In the genomic region with DNA sequence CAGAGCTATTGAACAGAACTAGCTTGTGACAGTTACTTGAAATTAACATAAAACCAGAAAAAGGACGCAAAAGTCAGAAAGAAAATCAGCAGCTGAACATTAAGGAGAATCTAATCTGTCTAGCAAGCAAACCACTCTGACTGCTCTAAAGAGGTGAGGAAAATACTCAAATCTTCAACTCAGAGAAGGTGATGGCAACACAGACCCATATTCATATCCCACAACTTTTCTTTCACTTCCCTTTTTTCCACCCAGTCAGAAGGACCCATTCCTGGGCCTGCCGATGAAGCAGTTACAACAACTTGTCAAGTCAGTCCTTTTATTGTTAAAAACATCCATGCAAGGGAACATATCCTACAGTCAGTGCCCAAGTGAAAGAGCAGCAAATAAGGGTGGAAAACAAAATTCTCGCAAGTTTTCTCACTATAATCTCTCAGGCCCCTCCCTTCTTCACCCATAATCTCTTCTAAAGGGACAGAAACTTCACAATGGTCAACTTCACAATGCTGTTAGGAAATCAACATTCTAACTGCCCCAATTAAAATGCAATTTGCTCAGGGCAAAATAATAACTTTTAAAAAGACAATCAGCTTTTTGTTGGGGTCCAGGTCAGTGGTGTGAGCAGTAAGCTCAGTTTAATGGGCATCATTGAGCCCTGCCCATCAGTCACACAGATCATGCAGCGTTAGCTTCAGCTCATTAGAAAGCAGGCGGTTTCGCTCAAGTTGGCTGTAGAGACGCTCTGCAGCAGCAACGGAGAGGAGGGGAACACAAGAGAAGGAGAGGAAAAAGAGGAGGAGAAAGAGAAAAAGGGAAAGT, we compare ENCODE assay signal across 10 cellular contexts. TPM values are rescaled to one million over a fixed set of nuclear protein-coding genes. Genes with fewer than 3 reads are reported as not detected.
DNase-seq lines count a peak whose midpoint lies in the region; ATAC-seq and TF ChIP-seq lines count a peak whose summit lies in the region.
"Had no signal": no experiment of that assay in that cellular context is flagged by ENCODE, and none has a peak within 500 bp of the region (broad histone marks: within the 10 kb centered on the region; RNA-seq: fewer than 3 reads in every experiment).

No MANE protein-coding gene starts in this region.

- no peak for DNase-seq in CD4-positive, CD25-positive, alpha-beta regulatory T cell
- DNase-seq in SIG-M5 treated with dmso at 0.1 percent for 504 hours (lab: John Stamatoyannopoulos, UW; ENCODE audit: unreplicated experiment) (peak; percentile 98), lung (ENCODE audit: low spot score) (no peak), AG08395 (ENCODE audit: low spot score) (no peak)
- no peak for DNase-seq in stimulated activated naive CD4-positive, alpha-beta T cell (lab: John Stamatoyannopoulos, UW)
- DNase-seq in stimulated activated CD4-positive, alpha-beta T cell treated with anti-CD3 and anti-CD28 coated beads, Interleukin-4, amount 100 ng/mL, for 4 hours: no peak
- DNase-seq in activated CD4-positive, CD25-positive, alpha-beta regulatory T cell (lab: John Stamatoyannopoulos, UW): no peak
- DNase-seq: NCI-H1417 treated with DMSO at 0.1 percent for 48 hours had no signal

- H3K36me3 ChIP-seq in CD4-positive, CD25-positive, alpha-beta regulatory T cell (ENCODE audit: control insufficient read depth, insufficient read depth, low read length): peaks cover 58% of the 10 kb centered on the region
- H3K36me3 ChIP-seq in lung (ENCODE audit: control insufficient read depth in 2 of 2, insufficient read depth in 2 of 2, low read length in 2 of 2): peaks cover 17 to 20% of the 10 kb centered on the region in 2 donors

- H3K36me3 Mint-ChIP-seq in CD4-positive, CD25-positive, alpha-beta regulatory T cell: peaks cover 55% of the 10 kb centered on the region

- H3K4me3 ChIP-seq in CD4-positive, CD25-positive, alpha-beta regulatory T cell (ENCODE audit: low read depth, low read length): peak overlapping the region; percentile 60
- H3K4me3 ChIP-seq in lung: no peak overlapping the region

- no peaks in the 10 kb centered on the region for H3K27me3 Mint-ChIP-seq in CD4-positive, CD25-positive, alpha-beta regulatory T cell

- H3K4me1 ChIP-seq in CD4-positive, CD25-positive, alpha-beta regulatory T cell (ENCODE audit: control insufficient read depth, insufficient read depth, low read length, poor library complexity, severe bottlenecking): peaks cover 53% of the 10 kb centered on the region
- H3K4me1 ChIP-seq in lung (ENCODE audit: control insufficient read depth in 2 of 2, insufficient read depth in 2 of 2, low read length in 2 of 2): peaks cover 0 to 6% of the 10 kb centered on the region in 2 donors

- 78 to 80% methylated on average over 8 of the region's 8 CpGs for WGBS in lung, 2 donors

- H3K9me3 Mint-ChIP-seq in CD4-positive, CD25-positive, alpha-beta regulatory T cell: peaks cover 0 to 8% (median 2%) of the 10 kb centered on the region in 7 donors

- peak overlapping the region; percentile 78 for H3K27ac ChIP-seq in CD4-positive, CD25-positive, alpha-beta regulatory T cell (ENCODE audit: insufficient read depth, low read length, poor library complexity, severe bottlenecking)
- no peak overlapping the region for H3K27ac ChIP-seq in lung (ENCODE audit: low read depth in 1 of 2, low read length in 1 of 2)

- peak overlapping the region; percentile 91 to 99 (median 91) for H3K27ac Mint-ChIP-seq in CD4-positive, CD25-positive, alpha-beta regulatory T cell

- H3K27me3 ChIP-seq in CD4-positive, CD25-positive, alpha-beta regulatory T cell (ENCODE audit: control insufficient read depth, insufficient read depth, low read length): no peaks in the 10 kb centered on the region
- no peaks in the 10 kb centered on the region for H3K27me3 ChIP-seq in lung (ENCODE audit: control insufficient read depth, insufficient read depth)

- H3K4me1 Mint-ChIP-seq in CD4-positive, CD25-positive, alpha-beta regulatory T cell: peaks cover 32 to 75% (median 60%) of the 10 kb centered on the region in 4 donors

- H3K4me3 Mint-ChIP-seq in CD4-positive, CD25-positive, alpha-beta regulatory T cell: peak overlapping the region; percentile 63 to 87 (median 78)

- peaks cover 0 to 3% of the 10 kb centered on the region in 2 experiments for H3K9me3 ChIP-seq in CD4-positive, CD25-positive, alpha-beta regulatory T cell (ENCODE audit: control insufficient read depth in 2 of 2, low read length in 2 of 2)
- no peaks in the 10 kb centered on the region for H3K9me3 ChIP-seq in lung (ENCODE audit: control insufficient read depth in 2 of 2, insufficient read depth in 1 of 2, low read length in 1 of 2)

- TF ChIP-seq CTCF in lung (IDR thresholded peaks at IDR 0.05; ENCODE audit: control extremely low read depth, extremely low read depth): no peak

- no peak for ATAC-seq in CD4-positive, CD25-positive, alpha-beta regulatory T cell (ENCODE audit: low read depth in 2 of 2)
- peak; percentile 34 for ATAC-seq in GM21576 (IDR thresholded peaks at IDR 0.05; ENCODE audit: unreplicated experiment)
- peak; percentile 4 for ATAC-seq in lung (ENCODE audit: insufficient read depth, low FRiP score)

RNA-seq across cellular contexts. Expression of gene NUP210L, which starts 3.6 kb away (rescaled TPM):
- total RNA-seq in CD4-positive, CD25-positive, alpha-beta regulatory T cell: 0.10 TPM
- polyA plus RNA-seq in CD4-positive, CD25-positive, alpha-beta regulatory T cell: under 1 TPM in 2 of 4 donors, not detected in 2; 0.02 to 0.17 TPM
- under 1 TPM; 0.09 to 0.26 TPM for total RNA-seq in lung
- polyA plus RNA-seq in lung: under 1 TPM; 0.03 to 0.08 TPM

RNA-seq across cellular contexts. Expression of gene TPM3, which starts 33.4 kb away (rescaled TPM):
- total RNA-seq in CD4-positive, CD25-positive, alpha-beta regulatory T cell: 412 TPM
- 1,000 to 10,000 TPM in 1 of 4 donors, 100 to 1,000 TPM in 3; 780 to 1,027 (median 844) TPM for polyA plus RNA-seq in CD4-positive, CD25-positive, alpha-beta regulatory T cell
- 100 to 1,000 TPM; 164 to 433 TPM for total RNA-seq in lung
- 100 to 1,000 TPM; 178 to 482 TPM for polyA plus RNA-seq in lung

RNA-seq across cellular contexts. Expression of gene CFAP141, which starts 47.6 kb away (rescaled TPM):
- total RNA-seq in CD4-positive, CD25-positive, alpha-beta regulatory T cell: not detected
- polyA plus RNA-seq in CD4-positive, CD25-positive, alpha-beta regulatory T cell: not detected
- 1 to 10 TPM; 3.2 to 5.4 TPM for total RNA-seq in lung
- polyA plus RNA-seq in lung: 1 to 10 TPM; 3.7 to 8.4 TPM
- total RNA-seq: lung microvascular endothelial cell had no signal

Comparison
In these comparisons a context has a peak if more than half of its experiments do, and no peak if none do; other contexts are left out.
1. ATAC-seq: peak in GM21576 (single experiment) and lung (single experiment); none in CD4-positive, CD25-positive, alpha-beta regulatory T cell (0 of 2).